ENCODE assay signal across 6 cellular contexts in genomic region chr2:27236136-27236535, GRCh38. TPM values are rescaled to one million over a fixed set of nuclear protein-coding genes. Genes with fewer than 3 reads are reported as not detected.
"Had no signal": no experiment of that assay in that cellular context is flagged by ENCODE, and none has a peak within 500 bp of the region (broad histone marks: within the 10 kb centered on the region; RNA-seq: fewer than 3 reads in every experiment).

No MANE protein-coding gene starts in this region.

- H3K27ac Mint-ChIP-seq: GM23338, H9 had no signal

- H3K9me3 Mint-ChIP-seq: GM23338, H9 had no signal

- H3K4me1 Mint-ChIP-seq: GM23338, H9 had no signal

- ATAC-seq: GM23338, K562 had no signal

- DNase-seq: H9, HCEC 1CT, IMR-90 had no signal

- H3K4me3 ChIP-seq: GM23338, K562 had no signal

- H3K4me3 Mint-ChIP-seq: GM23338, H9 had no signal

RNA-seq across cellular contexts. Expression of gene SLC30A3, which starts 26.7 kb away (rescaled TPM):
- total RNA-seq: HT-29, IMR-90 had no signal

RNA-seq across cellular contexts. Expression of gene DNAJC5G, which starts 39.1 kb away (rescaled TPM):
- total RNA-seq: HT-29, IMR-90, K562 had no signal
- polyA plus RNA-seq: GM23338, IMR-90, K562 had no signal
